20 cellular contexts compared by ENCODE assay signal in the genomic region with DNA sequence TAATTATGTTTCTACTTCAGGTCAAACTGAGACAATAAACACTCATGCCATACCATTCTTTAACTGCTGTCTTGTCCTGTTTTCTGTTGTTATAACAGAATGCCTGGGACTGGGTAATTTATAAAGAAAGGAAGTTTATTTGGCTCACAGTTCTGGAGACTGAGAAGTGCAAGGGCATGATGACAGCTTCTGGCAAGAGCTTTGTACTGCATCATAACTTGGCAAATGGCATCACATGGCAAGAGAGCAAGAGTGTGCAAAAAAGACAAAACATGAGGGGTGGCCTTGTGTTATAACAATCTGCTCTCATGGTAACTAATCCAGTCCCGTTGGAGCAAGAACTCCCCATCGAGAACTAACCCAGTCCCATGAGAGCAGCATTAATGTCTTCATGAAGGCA. TPM values are rescaled to one million over a fixed set of nuclear protein-coding genes. Genes with fewer than 3 reads are reported as not detected.
"Had no signal": no experiment of that assay in that cellular context is flagged by ENCODE, and none has a peak within 500 bp of the region (broad histone marks: within the 10 kb centered on the region; RNA-seq: fewer than 3 reads in every experiment).

No MANE protein-coding gene starts in this region.

- H3K36me3 ChIP-seq: gastroesophageal sphincter, heart left ventricle, neutrophil, stomach, thyroid gland had no signal

- H3K27ac ChIP-seq: dorsolateral prefrontal cortex, foreskin keratinocyte, gastroesophageal sphincter, heart left ventricle, neutrophil, parathyroid adenoma, stomach, thyroid gland had no signal

- DNase-seq: caudate nucleus; cerebellar nuclear complex; cortex of kidney; dorsolateral prefrontal cortex; effector CD4-positive, alpha-beta T cell; foreskin keratinocyte; heart left ventricle; hippocampal formation; left cardiac atrium; stimulated activated CD4-positive, alpha-beta T cell treated with anti-CD3 and anti-CD28 coated beads, Interleukin-2, amount 100 ng/mL, for 24 hours; stimulated activated CD4-positive, alpha-beta T cell treated with anti-CD3 and anti-CD28 coated beads, Interleukin-4, amount 100 ng/mL, for 24 hours; stimulated activated naive CD4-positive, alpha-beta T cell treated with Interleukin-2 at 50 U/mL for 16 hours; stomach; thyroid gland had no signal

- H3K9me3 ChIP-seq: gastroesophageal sphincter, heart left ventricle, neutrophil, stomach, thyroid gland had no signal

- H3K4me3 ChIP-seq: dorsolateral prefrontal cortex, gastroesophageal sphincter, heart left ventricle, lung, stomach, thyroid gland had no signal

- H3K4me1 ChIP-seq: foreskin keratinocyte, gastroesophageal sphincter, parathyroid adenoma, stomach, thyroid gland had no signal

- H2AFZ ChIP-seq: parathyroid adenoma had no signal

- ATAC-seq: gastroesophageal sphincter; sciatic nerve; stimulated activated effector memory CD8-positive, alpha-beta T cell treated with anti-CD3 and anti-CD28 coated beads, Interleukin-12 subunit alpha, Interleukin-12 subunit beta, amount 100 ng/mL, for 72 hours had no signal

- H3K27me3 ChIP-seq: gastroesophageal sphincter, heart left ventricle, stomach, thyroid gland had no signal

- H3K79me2 ChIP-seq: parathyroid adenoma had no signal

RNA-seq across cellular contexts. Expression of gene SCN11A, which starts 23.3 kb away (rescaled TPM):
- total RNA-seq: foreskin keratinocyte, left cardiac atrium had no signal
- polyA plus RNA-seq: foreskin keratinocyte had no signal
